17 cellular contexts compared by ENCODE assay signal in the genomic region with DNA sequence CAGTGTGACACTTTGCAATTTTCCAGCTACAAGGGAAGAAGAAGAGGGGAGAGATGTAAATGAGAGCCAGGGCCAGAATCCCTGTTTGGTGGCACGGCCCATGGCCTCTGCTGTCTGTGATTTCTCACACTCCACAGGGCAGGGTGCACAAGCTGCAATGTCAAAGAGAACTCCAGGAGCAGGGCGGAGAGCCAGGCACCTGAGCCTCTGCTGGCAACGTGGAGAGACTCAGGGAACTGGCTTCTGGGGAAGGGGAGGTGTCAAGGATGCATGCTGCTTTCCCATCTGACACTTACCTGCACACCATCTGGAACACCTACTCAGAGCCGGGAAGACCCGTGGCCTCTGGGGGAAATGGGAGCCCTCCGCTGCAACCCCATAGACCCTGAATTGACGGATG.
DNase-seq lines count a peak whose midpoint lies in the region; ATAC-seq and TF ChIP-seq lines count a peak whose summit lies in the region.
"Had no signal": no experiment of that assay in that cellular context is flagged by ENCODE, and none has a peak within 500 bp of the region (broad histone marks: within the 10 kb centered on the region; RNA-seq: fewer than 3 reads in every experiment).

No MANE protein-coding gene starts in this region.

- no peaks in the 10 kb centered on the region for H3K36me3 Mint-ChIP-seq in activated CD4-positive, alpha-beta T cell treated with anti-CD3 and anti-CD28 coated beads, Interleukin-2, amount 10 ng/mL, durations not matched to agents 24 days and 14 days (ENCODE audit: low read depth)

- peak; percentile 37 for DNase-seq in Right ventricle myocardium inferior (ENCODE audit: missing footprints)
- DNase-seq in left ventricle myocardium inferior: no peak
- DNase-seq in NCI-H2171 treated with DMSO at 0.1 percent for 48 hours (lab: John Stamatoyannopoulos, UW): peak; percentile 98
- no peak for DNase-seq in mesenchymal stem cell
- no peak for DNase-seq in activated CD4-positive, alpha-beta T cell treated with anti-CD3 and anti-CD28 coated beads, Interleukin-2, amount 10 ng/mL, durations not matched to agents 24 days and 14 days
- no peak for DNase-seq in NCI-H748 (lab: John Stamatoyannopoulos, UW; ENCODE audit: unreplicated experiment)
- no peak for DNase-seq in NK-92 treated with Interleukin-12 subunit alpha and Interleukin-12 subunit beta, amount 100 ng/mL, for 24 hours (lab: John Stamatoyannopoulos, UW)
- DNase-seq: AML-193; Caco-2; CD4-positive, alpha-beta T cell; GM23248 had no signal

- H3K9ac ChIP-seq in mesenchymal stem cell (ENCODE audit: low read length): no peak overlapping the region
- H3K9ac ChIP-seq: GM23248 had no signal

- H3K9me3 Mint-ChIP-seq in activated CD4-positive, alpha-beta T cell treated with anti-CD3 and anti-CD28 coated beads, Interleukin-2, amount 10 ng/mL, durations not matched to agents 24 days and 14 days: no peaks in the 10 kb centered on the region
- H3K9me3 Mint-ChIP-seq: CD4-positive, alpha-beta T cell had no signal

- no peak overlapping the region for H2BK12ac ChIP-seq in mesenchymal stem cell (ENCODE audit: low read length in 2 of 2)

- no peaks in the 10 kb centered on the region for H3K79me1 ChIP-seq in mesenchymal stem cell (replicated peaks; ENCODE audit: low read length, poor library complexity, severe bottlenecking)

- peak overlapping the region in 1 of 2 experiments; percentile 7 for H3K14ac ChIP-seq in mesenchymal stem cell (ENCODE audit: low read length in 2 of 2)

- no peak overlapping the region for H2AK5ac ChIP-seq in mesenchymal stem cell (ENCODE audit: low read length, severe bottlenecking)

- H3K4me3 Mint-ChIP-seq in activated CD4-positive, alpha-beta T cell treated with anti-CD3 and anti-CD28 coated beads, Interleukin-2, amount 10 ng/mL, durations not matched to agents 24 days and 14 days: no peak overlapping the region
- H3K4me3 Mint-ChIP-seq: CD4-positive, alpha-beta T cell had no signal

- peak overlapping the region; percentile 58 for H2BK15ac ChIP-seq in mesenchymal stem cell (ENCODE audit: low read depth, poor library complexity, severe bottlenecking)

- H3K9me3 ChIP-seq in left ventricle myocardium inferior (replicated peaks) (no peaks in the 10 kb centered on the region), mesenchymal stem cell (ENCODE audit: control insufficient read depth, low read length) (no peaks in the 10 kb centered on the region)
- H3K9me3 ChIP-seq: A549, Caco-2, HAP-1 had no signal

- WGBS in mesenchymal stem cell: 83% methylated on average over 7 of the region's 7 CpGs

- no peaks in the 10 kb centered on the region for H3K4me1 Mint-ChIP-seq in activated CD4-positive, alpha-beta T cell treated with anti-CD3 and anti-CD28 coated beads, Interleukin-2, amount 10 ng/mL, durations not matched to agents 24 days and 14 days

- H3K23ac ChIP-seq in mesenchymal stem cell (ENCODE audit: low read length in 2 of 2): no peak overlapping the region

- no peak overlapping the region for H2AFZ ChIP-seq in mesenchymal stem cell (ENCODE audit: low read depth, low read length)
- H2AFZ ChIP-seq: GM23248 had no signal

- H3K4me2 ChIP-seq in mesenchymal stem cell (ENCODE audit: low read length, poor library complexity, severe bottlenecking): no peak overlapping the region
- H3K4me2 ChIP-seq: A549 had no signal

- H3K27me3 ChIP-seq in left ventricle myocardium inferior (ENCODE audit: low read depth) (no peaks in the 10 kb centered on the region), mesenchymal stem cell (ENCODE audit: control insufficient read depth in 1 of 2, insufficient read depth in 1 of 2, low read length in 2 of 2) (no peaks in the 10 kb centered on the region)

- H3K18ac ChIP-seq in mesenchymal stem cell (ENCODE audit: low read depth in 1 of 2, low read length in 2 of 2): no peak overlapping the region

- H3K36me3 ChIP-seq in left ventricle myocardium inferior (no peaks in the 10 kb centered on the region), mesenchymal stem cell (ENCODE audit: control insufficient read depth in 1 of 2, insufficient read depth in 2 of 2, low read depth in 1 of 2, low read length in 2 of 2) (no peaks in the 10 kb centered on the region)
- H3K36me3 ChIP-seq: HAP-1 had no signal

- no peak overlapping the region for H3K4me3 ChIP-seq in left ventricle myocardium inferior
- no peak overlapping the region for H3K4me3 ChIP-seq in mesenchymal stem cell (ENCODE audit: insufficient read depth in 1 of 2, low read depth in 1 of 2, low read length in 2 of 2)
- H3K4me3 ChIP-seq: A549, GM12878, GM23248, HAP-1 had no signal

- no peak overlapping the region for H3K4ac ChIP-seq in mesenchymal stem cell (ENCODE audit: low read depth in 1 of 2, low read length in 2 of 2)

- intact Hi-C loops in Right ventricle myocardium inferior (cut with DNase I) (no loop called here), left ventricle myocardium inferior (cut with micrococcal nuclease) (no loop called here)
- intact Hi-C loops in activated CD4-positive, alpha-beta T cell treated with anti-CD3 and anti-CD28 coated beads, Interleukin-2, amount 10 ng/mL, durations not matched to agents 24 days and 14 days (cut with micrococcal nuclease): no loop called here

- H2BK120ac ChIP-seq in mesenchymal stem cell (ENCODE audit: low read depth, low read length): no peak overlapping the region

- H4K8ac ChIP-seq in mesenchymal stem cell (ENCODE audit: low read length): no peak overlapping the region

- ATAC-seq in Right ventricle myocardium inferior: no peak
- ATAC-seq: A549, GM12878, HepG2 had no signal

- no peak overlapping the region for H3K27ac Mint-ChIP-seq in activated CD4-positive, alpha-beta T cell treated with anti-CD3 and anti-CD28 coated beads, Interleukin-2, amount 10 ng/mL, durations not matched to agents 24 days and 14 days
- H3K27ac Mint-ChIP-seq: CD4-positive, alpha-beta T cell had no signal

- H4K91ac ChIP-seq in mesenchymal stem cell (ENCODE audit: low read length): no peak overlapping the region

- H3K4me1 ChIP-seq in left ventricle myocardium inferior (peaks cover 11% of the 10 kb centered on the region), mesenchymal stem cell (ENCODE audit: control insufficient read depth, insufficient read depth, low read depth, low read length) (peaks cover 3% of the 10 kb centered on the region)
- H3K4me1 ChIP-seq: A549, Caco-2, HAP-1 had no signal

- TF ChIP-seq CTCF in left ventricle myocardium inferior (IDR thresholded peaks at IDR 0.05; ENCODE audit: borderline replicate concordance): no peak

- H3K27ac ChIP-seq in left ventricle myocardium inferior (replicated peaks): no peak overlapping the region
- no peak overlapping the region for H3K27ac ChIP-seq in mesenchymal stem cell (ENCODE audit: low read length, poor library complexity, severe bottlenecking)
- H3K27ac ChIP-seq: 22Rv1, A549, C4-2B, GM23248 had no signal

- peaks cover 16% of the 10 kb centered on the region for H3K27me3 Mint-ChIP-seq in activated CD4-positive, alpha-beta T cell treated with anti-CD3 and anti-CD28 coated beads, Interleukin-2, amount 10 ng/mL, durations not matched to agents 24 days and 14 days
- H3K27me3 Mint-ChIP-seq: CD4-positive, alpha-beta T cell had no signal

- no peak overlapping the region for H2BK5ac ChIP-seq in mesenchymal stem cell (ENCODE audit: low read depth, low read length, poor library complexity, severe bottlenecking)

Comparison
In these comparisons a context has a peak if more than half of its experiments do, and no peak if none do; other contexts are left out.
1. DNase-seq: peak in Right ventricle myocardium inferior (single experiment) and NCI-H2171 treated with DMSO at 0.1 percent for 48 hours (single experiment); none in left ventricle myocardium inferior (single experiment), mesenchymal stem cell (single experiment), activated CD4-positive, alpha-beta T cell treated with anti-CD3 and anti-CD28 coated beads, Interleukin-2, amount 10 ng/mL, durations not matched to agents 24 days and 14 days (single experiment), NCI-H748 (single experiment) and NK-92 treated with Interleukin-12 subunit alpha and Interleukin-12 subunit beta, amount 100 ng/mL, for 24 hours (single experiment).